ENCODE assay signal across 11 cellular contexts in the genomic region with DNA sequence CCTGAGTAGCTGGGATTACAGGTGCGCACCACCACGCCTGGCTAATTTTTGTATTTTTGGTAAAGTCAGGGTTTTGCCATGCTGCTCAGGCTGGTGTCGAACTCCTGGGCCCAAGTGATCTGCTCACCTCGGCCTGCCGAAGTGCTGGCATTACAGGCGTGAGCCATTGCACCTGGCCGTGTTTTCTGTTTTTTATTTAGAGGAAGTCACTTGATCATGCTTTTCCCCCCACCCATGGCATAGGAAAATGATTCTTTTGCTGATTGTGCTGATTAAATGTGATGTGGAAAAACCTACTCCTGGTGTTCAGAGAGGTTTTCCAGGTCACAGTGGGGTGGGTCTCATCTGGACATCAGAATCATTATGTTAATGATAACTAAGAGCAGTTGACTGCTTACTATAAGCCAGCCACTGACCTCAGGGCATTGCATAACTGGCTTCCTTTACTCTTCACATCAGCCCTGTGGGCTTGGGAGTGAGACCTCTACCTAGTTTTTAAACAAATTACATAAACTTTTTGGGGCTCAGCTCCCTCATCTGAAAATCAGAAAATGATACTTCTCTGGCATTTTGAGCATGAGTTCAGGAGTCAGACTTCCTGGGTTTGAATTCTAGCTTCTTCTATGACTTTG.
DNase-seq lines count a peak whose midpoint lies in the region; ATAC-seq and TF ChIP-seq lines count a peak whose summit lies in the region.
"Had no signal": no experiment of that assay in that cellular context is flagged by ENCODE, and none has a peak within 500 bp of the region (broad histone marks: within the 10 kb centered on the region; RNA-seq: fewer than 3 reads in every experiment).

No MANE protein-coding gene starts in this region.

- no CpG with 5 or more reads among the region's 7 CpGs for WGBS in trophoblast cell (ENCODE audit: extremely low coverage, insufficient coverage, insufficient read length)

- peak overlapping the region; percentile 56 for H3K9ac ChIP-seq in Karpas-422 (ENCODE audit: low read length)
- no peak overlapping the region for H3K9ac ChIP-seq in trophoblast cell (ENCODE audit: low read length)

- peaks cover 57 to 82% (median 77%) of the 10 kb centered on the region in 3 donors for H3K4me1 Mint-ChIP-seq in CD8-positive, alpha-beta memory T cell
- H3K4me1 Mint-ChIP-seq in brain, result peaks cover 53% of the 10 kb centered on the region

- H4K20me1 ChIP-seq in Karpas-422 (ENCODE audit: insufficient read depth, low read depth, low read length), result peaks cover 3% of the 10 kb centered on the region; the same call in 1 of the 2 replicates

- no peaks in the 10 kb centered on the region for H3K36me3 ChIP-seq in CD8-positive, alpha-beta memory T cell (ENCODE audit: insufficient read depth, low read length)
- H3K36me3 ChIP-seq in Karpas-422 (ENCODE audit: insufficient read depth, low read length) (peaks cover 13% of the 10 kb centered on the region), trophoblast cell (ENCODE audit: control insufficient read depth in 1 of 2, insufficient read depth in 2 of 2, low read length in 2 of 2) (no peaks in the 10 kb centered on the region)
- H3K36me3 ChIP-seq: right atrium auricular region had no signal

- H3K27me3 ChIP-seq in CD8-positive, alpha-beta memory T cell (ENCODE audit: insufficient read depth, low read length, poor library complexity, severe bottlenecking), result no peaks in the 10 kb centered on the region
- no peaks in the 10 kb centered on the region for H3K27me3 ChIP-seq in Karpas-422 (ENCODE audit: low read length)
- H3K27me3 ChIP-seq in trophoblast cell (ENCODE audit: insufficient read depth, low read length), result no peaks in the 10 kb centered on the region
- H3K27me3 ChIP-seq: right atrium auricular region had no signal

- DNase-seq in CD8-positive, alpha-beta memory T cell, result no peak
- DNase-seq in Karpas-422, result peak; percentile 64
- peak in 1 of 2 donors; percentile 46 for DNase-seq in trophoblast cell
- no peak for DNase-seq in NCI-H187 treated with DMSO at 0.1 percent for 48 hours (lab: John Stamatoyannopoulos, UW)
- DNase-seq in NCI-H82 (lab: John Stamatoyannopoulos, UW), result no peak
- DNase-seq: activated CD4-positive, alpha-beta T cell treated with anti-CD3 and anti-CD28 coated beads for 1 hour; GOT3; NCI-H1048 had no signal

- no peak overlapping the region for H2AK5ac ChIP-seq in trophoblast cell (ENCODE audit: low read length)

- H3K4me2 ChIP-seq in Karpas-422 (ENCODE audit: low read depth, low read length, poor library complexity, severe bottlenecking) (peak overlapping the region; percentile 59), trophoblast cell (ENCODE audit: low read length) (no peak overlapping the region)

- no peak for ATAC-seq in HG03196 (IDR thresholded peaks at IDR 0.05; ENCODE audit: unreplicated experiment)

- no peaks in the 10 kb centered on the region for H3K9me3 Mint-ChIP-seq in CD8-positive, alpha-beta memory T cell
- no peaks in the 10 kb centered on the region for H3K9me3 Mint-ChIP-seq in brain

- no peak overlapping the region for H4K8ac ChIP-seq in trophoblast cell (ENCODE audit: low read depth, low read length)

- peak overlapping the region in 5 of 7 donors; percentile 9 to 57 (median 45) for H3K4me3 Mint-ChIP-seq in CD8-positive, alpha-beta memory T cell
- H3K4me3 Mint-ChIP-seq in brain, result no peak overlapping the region

- H3K27ac ChIP-seq in CD8-positive, alpha-beta memory T cell (ENCODE audit: low read depth, low read length), result no peak overlapping the region
- H3K27ac ChIP-seq in Karpas-422 (ENCODE audit: low read length) (peak overlapping the region; percentile 90), trophoblast cell (ENCODE audit: low read depth, low read length) (peak overlapping the region; percentile 14)
- H3K27ac ChIP-seq: right atrium auricular region had no signal

- no peak overlapping the region for H2AFZ ChIP-seq in Karpas-422 (ENCODE audit: low read length)
- H2AFZ ChIP-seq in trophoblast cell (ENCODE audit: insufficient read depth, low read length, poor library complexity), result no peak overlapping the region

- H3K27ac Mint-ChIP-seq in CD8-positive, alpha-beta memory T cell, result peak overlapping the region; percentile 52 to 94 (median 78)
- peak overlapping the region in 3 of 5 experiments; percentile 17 to 54 (median 43) for H3K27ac Mint-ChIP-seq in brain

- TF ChIP-seq CTCF in brain (conservative IDR thresholded peaks at IDR 0.05), result no peak

- CTCF ChIA-PET in CD8-positive, alpha-beta memory T cell (lab: Charles Lee), result no interaction called here

- POLR2A ChIA-PET in CD8-positive, alpha-beta memory T cell (lab: Charles Lee), result interaction anchor here (0.6 kb wide), 2 partner anchors 41 to 67 kb away, joined by 3 to 8 read pairs; no protein-coding TSS in a partner anchor

- H3K14ac ChIP-seq in trophoblast cell (ENCODE audit: low read length), result no peak overlapping the region

- no peak overlapping the region for H2BK5ac ChIP-seq in trophoblast cell (ENCODE audit: low read depth, low read length, poor library complexity)

- H3K36me3 Mint-ChIP-seq in CD8-positive, alpha-beta memory T cell, result peaks cover 0 to 10% (median 5%) of the 10 kb centered on the region in 3 donors
- no peaks in the 10 kb centered on the region for H3K36me3 Mint-ChIP-seq in brain

- no peak overlapping the region for H2BK120ac ChIP-seq in trophoblast cell (ENCODE audit: insufficient read depth, low read length, poor library complexity)

- H4K91ac ChIP-seq in trophoblast cell (ENCODE audit: low read depth, low read length), result peak overlapping the region; percentile 49

- no peak overlapping the region for H4K12ac ChIP-seq in trophoblast cell (ENCODE audit: low read depth, low read length)

- no peak overlapping the region for H3K4me3 ChIP-seq in CD8-positive, alpha-beta memory T cell (ENCODE audit: low read length)
- peak overlapping the region; percentile 22; the same call in 1 of the 2 replicates for H3K4me3 ChIP-seq in Karpas-422 (ENCODE audit: low read length)
- H3K4me3 ChIP-seq in trophoblast cell (ENCODE audit: low read depth, low read length), result no peak overlapping the region
- H3K4me3 ChIP-seq: right atrium auricular region had no signal

- peaks cover 60% of the 10 kb centered on the region for H3K4me1 ChIP-seq in CD8-positive, alpha-beta memory T cell (ENCODE audit: insufficient read depth, low read length)
- peaks cover 93% of the 10 kb centered on the region for H3K4me1 ChIP-seq in Karpas-422 (ENCODE audit: low read length)
- H3K4me1 ChIP-seq in trophoblast cell (ENCODE audit: control insufficient read depth in 1 of 2, insufficient read depth in 2 of 2, low read length in 2 of 2), result peaks cover 36 to 47% of the 10 kb centered on the region in 2 experiments

- H3K23ac ChIP-seq in trophoblast cell (ENCODE audit: low read length), result no peak overlapping the region

- H3K9me2 ChIP-seq in Karpas-422 (replicated peaks; ENCODE audit: insufficient read depth, low read length), result no peaks in the 10 kb centered on the region

- H3K4ac ChIP-seq in trophoblast cell (ENCODE audit: low read depth, low read length), result no peak overlapping the region

- H3K18ac ChIP-seq in trophoblast cell (ENCODE audit: low read length), result peak overlapping the region; percentile 85

- H3K27me3 Mint-ChIP-seq in CD8-positive, alpha-beta memory T cell, result no peaks in the 10 kb centered on the region
- no peaks in the 10 kb centered on the region for H3K27me3 Mint-ChIP-seq in brain

- peaks cover 11% of the 10 kb centered on the region for H3K79me1 ChIP-seq in trophoblast cell (ENCODE audit: low read length)

- H2BK12ac ChIP-seq in trophoblast cell (ENCODE audit: low read length), result peak overlapping the region; percentile 56

- peaks cover 92% of the 10 kb centered on the region for H3K79me2 ChIP-seq in Karpas-422 (ENCODE audit: low read length)
- H3K79me2 ChIP-seq in trophoblast cell (ENCODE audit: control insufficient read depth, insufficient read depth, low read length, poor library complexity), result peaks cover 2% of the 10 kb centered on the region

- H3K9me3 ChIP-seq in CD8-positive, alpha-beta memory T cell (ENCODE audit: low read length), result no peaks in the 10 kb centered on the region
- H3K9me3 ChIP-seq in Karpas-422 (ENCODE audit: low read length), result no peaks in the 10 kb centered on the region
- H3K9me3 ChIP-seq in trophoblast cell (ENCODE audit: insufficient read depth, low read depth, low read length), result no peaks in the 10 kb centered on the region
- H3K9me3 ChIP-seq: right atrium auricular region had no signal

Comparison
In these comparisons a context has a peak if more than half of its experiments do, and no peak if none do; other contexts are left out.
1. H3K4me3 Mint-ChIP-seq: peak in CD8-positive, alpha-beta memory T cell (5 of 7); none in brain (0 of 5).